19 cellular contexts compared by ENCODE assay signal in genomic region chr3:71053495-71053894, GRCh38.
A peak's percentile ranks its signal among the peaks of the same experiment; 100 is the strongest.
DNase-seq lines count a peak whose midpoint lies in the region; ATAC-seq, FAIRE-seq and TF ChIP-seq lines count a peak whose summit lies in the region.
"Had no signal": no experiment of that assay in that cellular context is flagged by ENCODE, and none has a peak within 500 bp of the region (broad histone marks: within the 10 kb centered on the region; RNA-seq: fewer than 3 reads in every experiment).

No MANE protein-coding gene starts in this region.

- FAIRE-seq in GM12891 (lab: Jason Lieb, UNC), result no peak
- FAIRE-seq: endometrium, G401.6, HTR-8/SVneo, TTC549, urothelium cell line had no signal

- peak overlapping the region; percentile 39 for H3K27ac Mint-ChIP-seq in activated naive CD4-positive, alpha-beta T cell treated with anti-CD3 and anti-CD28 coated beads, Interleukin-2, amount 10 ng/mL, durations not matched to agents 7 days and 5 days

- no peaks in the 10 kb centered on the region for H3K9me3 Mint-ChIP-seq in activated naive CD4-positive, alpha-beta T cell treated with anti-CD3 and anti-CD28 coated beads, Interleukin-2, amount 10 ng/mL, durations not matched to agents 7 days and 5 days

- H3K27me3 Mint-ChIP-seq in activated naive CD4-positive, alpha-beta T cell treated with anti-CD3 and anti-CD28 coated beads, Interleukin-2, amount 10 ng/mL, durations not matched to agents 7 days and 5 days, result no peaks in the 10 kb centered on the region

- peaks cover 100% of the 10 kb centered on the region for H3K4me1 Mint-ChIP-seq in activated naive CD4-positive, alpha-beta T cell treated with anti-CD3 and anti-CD28 coated beads, Interleukin-2, amount 10 ng/mL, durations not matched to agents 7 days and 5 days

- peaks cover 99% of the 10 kb centered on the region for H3K4me1 ChIP-seq in OCI-LY3 (ENCODE audit: low read length)
- peaks cover 64 to 97% (median 73%) of the 10 kb centered on the region in 3 donors for H3K4me1 ChIP-seq in gastroesophageal sphincter
- peaks cover 58% of the 10 kb centered on the region for H3K4me1 ChIP-seq in stomach smooth muscle (ENCODE audit: control insufficient read depth, insufficient read depth, low read length)

- H3K9ac ChIP-seq in OCI-LY3 (ENCODE audit: low read length) (no peak overlapping the region), stomach smooth muscle (ENCODE audit: low read length in 2 of 2) (no peak overlapping the region)

- no peak for TF ChIP-seq EP300 in gastroesophageal sphincter (IDR thresholded peaks at IDR 0.05)

- H3K9me3 ChIP-seq in OCI-LY3 (ENCODE audit: insufficient read depth, low read length) (no peaks in the 10 kb centered on the region), gastroesophageal sphincter (no peaks in the 10 kb centered on the region), stomach smooth muscle (ENCODE audit: control insufficient read depth in 2 of 2, low read length in 2 of 2) (no peaks in the 10 kb centered on the region)
- H3K9me3 ChIP-seq: gastrocnemius medialis had no signal

- H3K4me3 Mint-ChIP-seq in activated naive CD4-positive, alpha-beta T cell treated with anti-CD3 and anti-CD28 coated beads, Interleukin-2, amount 10 ng/mL, durations not matched to agents 7 days and 5 days, result no peak overlapping the region

- peaks cover 98% of the 10 kb centered on the region for H4K20me1 ChIP-seq in OCI-LY3 (ENCODE audit: insufficient read depth, low read length)

- H3K36me3 Mint-ChIP-seq in activated naive CD4-positive, alpha-beta T cell treated with anti-CD3 and anti-CD28 coated beads, Interleukin-2, amount 10 ng/mL, durations not matched to agents 7 days and 5 days, result peaks cover 74% of the 10 kb centered on the region

- no peak for TF ChIP-seq CTCF in OCI-LY3 (IDR thresholded peaks at IDR 0.05; ENCODE audit: low read depth, low read length)
- TF ChIP-seq CTCF in gastroesophageal sphincter (IDR thresholded peaks at IDR 0.05), result no peak

- peaks cover 64% of the 10 kb centered on the region for H3K36me3 ChIP-seq in OCI-LY3 (replicated peaks; ENCODE audit: low read depth, low read length)
- H3K36me3 ChIP-seq in gastroesophageal sphincter, result peaks cover 0 to 22% of the 10 kb centered on the region in 2 donors
- H3K36me3 ChIP-seq in stomach smooth muscle (ENCODE audit: control insufficient read depth in 2 of 2, insufficient read depth in 2 of 2, low read length in 2 of 2), result peaks cover 11 to 15% of the 10 kb centered on the region in 2 donors

- no peak overlapping the region for H2AFZ ChIP-seq in OCI-LY3 (ENCODE audit: low read depth, low read length)

- 49% methylated on average over 3 of the region's 4 CpGs; no CpG with 5 or more reads in 1 of the 2 donors for WGBS in gastroesophageal sphincter (ENCODE audit: low coverage in 1 of 2), 2 donors

- H3K4me2 ChIP-seq in OCI-LY3 (ENCODE audit: low read length), result peak overlapping the region; percentile 6

- DNase-seq in activated naive CD4-positive, alpha-beta T cell treated with anti-CD3 and anti-CD28 coated beads, Interleukin-2, amount 10 ng/mL, durations not matched to agents 7 days and 5 days, result no peak
- no peak for DNase-seq in activated naive CD4-positive, alpha-beta T cell (lab: John Stamatoyannopoulos, UW)
- no peak for DNase-seq in GM12891 (ENCODE audit: insufficient read length, low spot score)
- DNase-seq in cerebellar cortex (ENCODE audit: low spot score), result no peak
- DNase-seq: Calu3, cerebellar nuclear complex, gastrocnemius medialis, NCI-H1694 treated with DMSO at 0.1 percent for 48 hours, NCI-H524 treated with DMSO at 0.1 percent for 48 hours, occipital lobe had no signal

- no peaks in the 10 kb centered on the region for H3K27me3 ChIP-seq in OCI-LY3 (ENCODE audit: low read depth, low read length)
- no peaks in the 10 kb centered on the region for H3K27me3 ChIP-seq in gastroesophageal sphincter
- no peaks in the 10 kb centered on the region for H3K27me3 ChIP-seq in stomach smooth muscle (ENCODE audit: control insufficient read depth in 1 of 2, insufficient read depth in 2 of 2, low read length in 2 of 2)
- H3K27me3 ChIP-seq: gastrocnemius medialis had no signal

- no peak for TF ChIP-seq POLR2A in gastroesophageal sphincter (IDR thresholded peaks at IDR 0.05)
- no peak for TF ChIP-seq POLR2A in GM12891 (IDR thresholded peaks at IDR 0.05; ENCODE audit: low read depth, low read length)

- CTCF ChIA-PET in activated naive CD4-positive, alpha-beta T cell treated with anti-CD3 and anti-CD28 coated beads, Interleukin-2, amount 10 ng/mL, durations not matched to agents 7 days and 5 days (lab: Charles Lee), result no interaction called here

- H3K4me3 ChIP-seq in OCI-LY3 (ENCODE audit: low read length) (no peak overlapping the region), gastroesophageal sphincter (no peak overlapping the region), stomach smooth muscle (ENCODE audit: low read length in 2 of 2) (no peak overlapping the region)
- H3K4me3 ChIP-seq: gastrocnemius medialis had no signal

- H3K79me2 ChIP-seq in OCI-LY3 (ENCODE audit: low read length), result peaks cover 100% of the 10 kb centered on the region

- H3K27ac ChIP-seq in OCI-LY3 (ENCODE audit: low read length) (no peak overlapping the region), gastroesophageal sphincter (peak overlapping the region; percentile 69 to 98 (median 97)), stomach smooth muscle (ENCODE audit: low read length) (peak overlapping the region; percentile 58)
- H3K27ac ChIP-seq: gastrocnemius medialis had no signal

- ATAC-seq in gastroesophageal sphincter (no peak), GM18517 (IDR thresholded peaks at IDR 0.05; ENCODE audit: unreplicated experiment) (no peak)
- ATAC-seq: gastrocnemius medialis had no signal

TF ChIP-seq in GM12891, 5 proteins besides CTCF, POLR2A, EP300 and RAD21:
- no peak for TF ChIP-seq POU2F2 (IDR thresholded peaks at IDR 0.05; ENCODE audit: low read depth, low read length)
- no peak for TF ChIP-seq TAF1 (IDR thresholded peaks at IDR 0.05; ENCODE audit: low read depth, low read length)
- no peak for TF ChIP-seq POLR2AphosphoS5 (IDR thresholded peaks at IDR 0.05; ENCODE audit: low read depth, low read length)
- TF ChIP-seq SPI1 (IDR thresholded peaks at IDR 0.05; ENCODE audit: low read depth, low read length), result no peak
- TF ChIP-seq PAX5 (IDR thresholded peaks at IDR 0.05; ENCODE audit: insufficient read depth, low read length, severe bottlenecking), result no peak
